In genomic region chr13:75326173-75327131, GRCh38 we compare ENCODE assay signal across 8 cellular contexts.
DNase-seq lines count a peak whose midpoint lies in the region; ATAC-seq and TF ChIP-seq lines count a peak whose summit lies in the region.

No MANE protein-coding gene starts in this region.

- no peak overlapping the region for H3K4me3 Mint-ChIP-seq in MCF 10A (ENCODE audit: unreplicated experiment)
- peak overlapping the region; percentile 98 for H3K4me3 Mint-ChIP-seq in activated CD8-positive, alpha-beta T cell treated with anti-CD3 and anti-CD28 coated beads for 36 hours

- peak overlapping the region; percentile 80 to 85 for H3K27ac ChIP-seq in breast epithelium

- H3K36me3 ChIP-seq in breast epithelium = no peaks in the 10 kb centered on the region

- peak; percentile 85 for ATAC-seq in HG03457 (IDR thresholded peaks at IDR 0.05; ENCODE audit: unreplicated experiment)
- peak; percentile 88 for ATAC-seq in activated CD8-positive, alpha-beta T cell treated with anti-CD3 and anti-CD28 coated beads for 36 hours

- no peak overlapping the region for H3K27ac Mint-ChIP-seq in MCF 10A (ENCODE audit: low read depth, unreplicated experiment)
- peak overlapping the region; percentile 99 for H3K27ac Mint-ChIP-seq in activated CD8-positive, alpha-beta T cell treated with anti-CD3 and anti-CD28 coated beads for 36 hours

- no TSS peak for BruUV-seq in MCF 10A (replicated peaks; lab: Mats Ljungman, UMichigan)

- H3K9me3 Mint-ChIP-seq in MCF 10A (ENCODE audit: unreplicated experiment) = no peaks in the 10 kb centered on the region
- H3K9me3 Mint-ChIP-seq in activated CD8-positive, alpha-beta T cell treated with anti-CD3 and anti-CD28 coated beads for 36 hours = no peaks in the 10 kb centered on the region

- intact Hi-C loops in breast epithelium (cut with DNase I; ENCODE audit: low total_unique reads) (no loop called here), MCF 10A (cut with micrococcal nuclease) (no loop called here)
- intact Hi-C loops in activated CD8-positive, alpha-beta T cell treated with anti-CD3 and anti-CD28 coated beads for 36 hours (cut with micrococcal nuclease) = loop anchor here (2.0 to 10.0 kb wide), 3 partner anchors 18 to 1192 kb away; partner anchors contain the start of gene KLF12

- peaks cover 14% of the 10 kb centered on the region for H3K4me1 Mint-ChIP-seq in MCF 10A (ENCODE audit: insufficient read depth, unreplicated experiment)
- peaks cover 33% of the 10 kb centered on the region for H3K4me1 Mint-ChIP-seq in activated CD8-positive, alpha-beta T cell treated with anti-CD3 and anti-CD28 coated beads for 36 hours (ENCODE audit: low read depth)

- no peak for TF ChIP-seq POLR2A in breast epithelium (IDR thresholded peaks at IDR 0.05)

- CTCF ChIA-PET in MCF 10A (lab: Yijun Ruan, JAX) = interaction anchor here (0.5 to 1.6 kb wide), 5 partner anchors 10 to 1712 kb away, joined by 3 to 6 read pairs (median 3); no protein-coding TSS in a partner anchor
- CTCF ChIA-PET in activated CD8-positive, alpha-beta T cell treated with anti-CD3 and anti-CD28 coated beads for 36 hours (lab: Charles Lee) = interaction anchor here (0.7 to 2.7 kb wide), 15 partner anchors 11 to 160 kb away, joined by 3 to 12 read pairs (median 4); no protein-coding TSS in a partner anchor

- no peaks in the 10 kb centered on the region for H3K36me3 Mint-ChIP-seq in MCF 10A (ENCODE audit: insufficient read depth, unreplicated experiment)
- peaks cover 22% of the 10 kb centered on the region for H3K36me3 Mint-ChIP-seq in activated CD8-positive, alpha-beta T cell treated with anti-CD3 and anti-CD28 coated beads for 36 hours (ENCODE audit: low read depth)

- H3K9me3 ChIP-seq in breast epithelium = no peaks in the 10 kb centered on the region

- H3K27me3 Mint-ChIP-seq in MCF 10A (ENCODE audit: insufficient read depth, unreplicated experiment) = no peaks in the 10 kb centered on the region
- H3K27me3 Mint-ChIP-seq in activated CD8-positive, alpha-beta T cell treated with anti-CD3 and anti-CD28 coated beads for 36 hours = no peaks in the 10 kb centered on the region

- no peaks in the 10 kb centered on the region for H3K4me1 ChIP-seq in breast epithelium

- POLR2A ChIA-PET in MCF 10A (lab: Yijun Ruan, JAX) = interaction anchor here (0.6 to 1.0 kb wide), 3 partner anchors 34 to 1862 kb away, joined by 3 read pairs; partner anchors contain the start of gene COMMD6
- POLR2A ChIA-PET in activated CD8-positive, alpha-beta T cell treated with anti-CD3 and anti-CD28 coated beads for 36 hours (lab: Charles Lee) = interaction anchor here (0.7 to 2.7 kb wide), 16 partner anchors 8 to 311 kb away, joined by 3 to 14 read pairs (median 5); no protein-coding TSS in a partner anchor

- H3K4me3 ChIP-seq in breast epithelium (peak overlapping the region; percentile 12 to 53 (median 24)), fibroblast of mammary gland (ENCODE audit: control insufficient read depth, low read depth, low read length) (no peak overlapping the region)

- TF ChIP-seq CTCF in breast epithelium (IDR thresholded peaks at IDR 0.05) = no peak
- no peak for TF ChIP-seq CTCF in MCF 10A (IDR thresholded peaks at IDR 0.05; ENCODE audit: unreplicated experiment)
- TF ChIP-seq CTCF in activated CD8-positive, alpha-beta T cell treated with anti-CD3 and anti-CD28 coated beads for 36 hours (IDR thresholded peaks at IDR 0.05) = no peak
- no peak for TF ChIP-seq CTCF in fibroblast of mammary gland (conservative IDR thresholded peaks at IDR 0.05; ENCODE audit: control insufficient read depth, insufficient read depth, low read depth, low read length)

- H3K27me3 ChIP-seq in breast epithelium = no peaks in the 10 kb centered on the region

- DNase-seq in breast epithelium (ENCODE audit: low spot score in 2 of 2) (no peak), MCF 10A (ENCODE audit: unreplicated experiment) (no peak), fibroblast of mammary gland (ENCODE audit: low read depth) (peak; percentile 44), LoVo (ENCODE audit: low spot score) (no peak), cerebellar nuclear complex (lab: John Stamatoyannopoulos, UW) (no peak)
- peak; percentile 77 for DNase-seq in activated CD8-positive, alpha-beta T cell treated with anti-CD3 and anti-CD28 coated beads for 36 hours
- peak; percentile 66 to 70 for DNase-seq in stimulated activated CD4-positive, alpha-beta T cell treated with anti-CD3 and anti-CD28 coated beads, Interleukin-2, amount 100 ng/mL, for 24 hours

Comparison
In these comparisons a context has a peak if more than half of its experiments do, and no peak if none do; other contexts are left out.
1. DNase-seq: peak in activated CD8-positive, alpha-beta T cell treated with anti-CD3 and anti-CD28 coated beads for 36 hours (single experiment), fibroblast of mammary gland (single experiment) and stimulated activated CD4-positive, alpha-beta T cell treated with anti-CD3 and anti-CD28 coated beads, Interleukin-2, amount 100 ng/mL, for 24 hours (2 of 2); none in breast epithelium (0 of 2), MCF 10A (single experiment), LoVo (single experiment) and cerebellar nuclear complex (0 of 2).